In the genomic region with DNA sequence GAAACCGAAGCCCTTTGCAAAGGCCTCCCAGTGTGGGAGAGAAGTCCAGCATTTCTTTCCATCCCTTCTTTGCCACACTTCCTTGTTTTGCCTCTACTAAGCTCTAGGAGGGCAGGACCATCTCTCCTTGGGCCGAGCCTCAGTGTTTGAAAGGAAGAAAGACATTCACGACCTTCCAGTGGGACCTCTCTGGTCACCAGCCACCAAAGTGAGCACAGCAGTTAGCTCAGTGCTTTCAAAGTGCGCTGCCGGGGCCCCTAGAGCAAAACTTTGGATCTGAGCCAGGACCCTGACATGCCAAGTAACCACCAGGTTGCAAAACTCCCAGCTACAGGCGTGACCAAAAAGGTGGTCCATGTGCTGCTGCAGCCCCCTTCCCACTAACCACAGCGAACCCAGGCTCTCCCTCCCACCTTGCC, we compare ENCODE assay signal across 9 cellular contexts. TPM values are rescaled to one million over a fixed set of nuclear protein-coding genes. Genes with fewer than 3 reads are reported as not detected.
DNase-seq lines count a peak whose midpoint lies in the region; ATAC-seq, FAIRE-seq and TF ChIP-seq lines count a peak whose summit lies in the region.
"Had no signal": no experiment of that assay in that cellular context is flagged by ENCODE, and none has a peak within 500 bp of the region (broad histone marks: within the 10 kb centered on the region; RNA-seq: fewer than 3 reads in every experiment).

No MANE protein-coding gene starts in this region.

- peak overlapping the region in 1 of 2 donors; percentile 3 for H3K4me3 ChIP-seq in small intestine (ENCODE audit: low read depth in 1 of 2, low read length in 2 of 2)

- ATAC-seq in left ventricle myocardium superior: peak; percentile 28
- no peak for ATAC-seq in GM19452 (IDR thresholded peaks at IDR 0.05; ENCODE audit: unreplicated experiment)
- no peak for ATAC-seq in GM21390 (IDR thresholded peaks at IDR 0.05; ENCODE audit: unreplicated experiment)

- intact Hi-C loops in left ventricle myocardium superior (cut with micrococcal nuclease): no loop called here

- H3K27ac ChIP-seq in VCaP (peak overlapping the region; percentile 54), small intestine (ENCODE audit: low read depth in 1 of 2, low read length in 1 of 2) (peak overlapping the region; percentile 94 to 98)

- H3K4me1 ChIP-seq in small intestine (ENCODE audit: control insufficient read depth in 2 of 2, insufficient read depth in 1 of 2, low read depth in 1 of 2, low read length in 1 of 2): peaks cover 10 to 28% of the 10 kb centered on the region in 2 donors

- no peak for FAIRE-seq in small intestine (lab: Jason Lieb, UNC)

- peak; percentile 40 for DNase-seq in HT-29 (ENCODE audit: low spot score)
- peak; percentile 53 for DNase-seq in left ventricle myocardium superior
- peak; percentile 26 for DNase-seq in small intestine
- DNase-seq in hepatic stellate cell (ENCODE audit: low spot score): no peak
- no peak for DNase-seq in activated CD4-positive, alpha-beta T cell treated with anti-CD3 and anti-CD28 coated beads for 1 hour

- no peak for TF ChIP-seq CTCF in VCaP (conservative IDR thresholded peaks at IDR 0.05)

- no peaks in the 10 kb centered on the region for H3K27me3 ChIP-seq in small intestine (ENCODE audit: control insufficient read depth in 2 of 2, insufficient read depth in 2 of 2, low read length in 2 of 2)

- 21 to 30% (median 22%) methylated on average over 7 of the region's 7 CpGs for WGBS in small intestine, 3 donors

- no peaks in the 10 kb centered on the region for H3K9me3 ChIP-seq in small intestine (ENCODE audit: control insufficient read depth, low read depth)

- H3K36me3 ChIP-seq in small intestine (ENCODE audit: control insufficient read depth in 2 of 2, insufficient read depth in 2 of 2, low read length in 2 of 2): no peaks in the 10 kb centered on the region

RNA-seq across cellular contexts. Expression of a gene that starts 12.3 kb away (rescaled TPM):
- total RNA-seq in HT-29 (2014; rRNA removed; shearing (Covaris generic)): 171 and 207 TPM in 2 replicates
- 29.3 TPM for total RNA-seq in left ventricle myocardium superior
- 10 to 100 TPM; 38.1 to 52.6 (median 45.6) TPM for polyA plus RNA-seq in small intestine
- total RNA-seq: OCI-LY7 had no signal

Comparison
In these comparisons a context has a peak if more than half of its experiments do, and no peak if none do; other contexts are left out.
1. DNase-seq: peak in HT-29 (single experiment), left ventricle myocardium superior (single experiment) and small intestine (single experiment); none in hepatic stellate cell (single experiment) and activated CD4-positive, alpha-beta T cell treated with anti-CD3 and anti-CD28 coated beads for 1 hour (single experiment).